8 cellular contexts compared by ENCODE assay signal in the genomic region with DNA sequence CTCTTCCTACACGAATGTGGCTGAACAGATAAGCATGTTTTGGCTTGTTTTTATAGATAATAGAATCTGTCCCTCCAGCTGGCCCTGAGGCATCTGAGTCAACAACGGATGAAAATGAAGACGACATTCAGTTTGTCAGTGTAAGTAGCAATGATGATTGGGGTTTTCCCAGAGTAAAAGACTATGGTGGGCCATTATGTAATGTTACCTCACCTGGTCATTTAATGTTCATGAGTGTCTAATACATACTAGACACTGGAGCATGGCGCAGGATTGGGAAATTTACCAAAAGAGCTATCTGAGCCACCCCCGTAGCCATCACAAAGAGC. TPM values are rescaled to one million over a fixed set of nuclear protein-coding genes. Genes with fewer than 3 reads are reported as not detected.
A peak's percentile ranks its signal among the peaks of the same experiment; 100 is the strongest.
DNase-seq lines count a peak whose midpoint lies in the region; ATAC-seq and TF ChIP-seq lines count a peak whose summit lies in the region.
"Not testable (repeated sequence)": the region's sequence is repeated elsewhere in the genome, so short reads cannot be mapped to it uniquely, and the experiment has no call there.

No MANE protein-coding gene starts in this region.

- H3K79me2 ChIP-seq in DND-41 (ENCODE audit: insufficient read depth, low read length): peaks cover 47% of the 10 kb centered on the region

- H3K27ac Mint-ChIP-seq in activated naive CD4-positive, alpha-beta T cell treated with anti-CD3 and anti-CD28 coated beads, Interleukin-2, amount 50 U/mL, for 72 hours; natural killer cell: not testable (repeated sequence)

- not testable (repeated sequence) for H3K4me3 ChIP-seq in DND-41 (ENCODE audit: low read depth in 1 of 2, low read length in 2 of 2)

- not testable (repeated sequence) for H3K27ac ChIP-seq in DND-41 (ENCODE audit: low read length)

- not testable (repeated sequence) for TF ChIP-seq CTCF in DND-41 (IDR thresholded peaks at IDR 0.05; ENCODE audit: borderline replicate concordance, extremely low read depth, low read length, poor library complexity, severe bottlenecking); natural killer cell (IDR thresholded peaks at IDR 0.05)

- intact Hi-C loops in natural killer cell (cut with micrococcal nuclease): loop anchor here (2.0 to 5.0 kb wide), 3 partner anchors 42 to 175 kb away; partner anchors contain the start of genes BAG2 and RAB23

- peaks cover 13% of the 10 kb centered on the region; the same call in 1 of the 2 replicates for H4K20me1 ChIP-seq in DND-41 (ENCODE audit: insufficient read depth, low read length)

- H2AFZ ChIP-seq in DND-41 (ENCODE audit: low read depth, low read length): not testable (repeated sequence)

- peaks cover 30 to 33% of the 10 kb centered on the region in 2 donors for H3K4me1 Mint-ChIP-seq in natural killer cell

- H3K36me3 Mint-ChIP-seq in activated naive CD4-positive, alpha-beta T cell treated with anti-CD3 and anti-CD28 coated beads, Interleukin-2, amount 50 U/mL, for 72 hours: peaks cover 9 to 30% of the 10 kb centered on the region in 2 donors
- not testable (repeated sequence) for H3K36me3 Mint-ChIP-seq in natural killer cell

- H3K4me2 ChIP-seq in DND-41 (ENCODE audit: insufficient read depth, low read length): not testable (repeated sequence)

- DNase-seq in DND-41; activated naive CD4-positive, alpha-beta T cell treated with anti-CD3 and anti-CD28 coated beads, Interleukin-2, amount 50 U/mL, for 72 hours (ENCODE audit: low spot score in 2 of 2); natural killer cell: not testable (repeated sequence)

- not testable (repeated sequence) for H3K4me3 Mint-ChIP-seq in natural killer cell

- H3K27me3 ChIP-seq in DND-41 (ENCODE audit: insufficient read depth, low read length, poor library complexity): not testable (repeated sequence)

- not testable (repeated sequence) for H3K27me3 Mint-ChIP-seq in natural killer cell (ENCODE audit: low read depth in 2 of 2)

- peaks cover 29% of the 10 kb centered on the region for H3K4me1 ChIP-seq in DND-41 (ENCODE audit: insufficient read depth, low read length)

- H3K9ac ChIP-seq in DND-41 (ENCODE audit: low read depth, low read length): not testable (repeated sequence)

- not testable (repeated sequence) for H3K9me3 Mint-ChIP-seq in activated naive CD4-positive, alpha-beta T cell treated with anti-CD3 and anti-CD28 coated beads, Interleukin-2, amount 50 U/mL, for 72 hours; natural killer cell

- H3K9me3 ChIP-seq in DND-41 (ENCODE audit: insufficient read depth, low read length, severe bottlenecking): not testable (repeated sequence)

- peaks cover 41% of the 10 kb centered on the region for H3K36me3 ChIP-seq in DND-41 (ENCODE audit: insufficient read depth, low read length)

- peak; percentile 11 for ATAC-seq in DND-41 (ENCODE audit: insufficient read depth, low read depth)
- peak; percentile 23 for ATAC-seq in GM18909 (IDR thresholded peaks at IDR 0.05; ENCODE audit: poor library complexity, unreplicated experiment)
- ATAC-seq in GM21381 (IDR thresholded peaks at IDR 0.05; ENCODE audit: unreplicated experiment): peak; percentile 17
- ATAC-seq in HG02642 (IDR thresholded peaks at IDR 0.05; ENCODE audit: poor library complexity, unreplicated experiment): peak; percentile 24
- peak; percentile 7 for ATAC-seq in HG03066 (IDR thresholded peaks at IDR 0.05; ENCODE audit: low read depth, unreplicated experiment)
- ATAC-seq in HG03521 (IDR thresholded peaks at IDR 0.05; ENCODE audit: unreplicated experiment): peak; percentile 18
- peak; percentile 11 to 19 for ATAC-seq in activated naive CD4-positive, alpha-beta T cell treated with anti-CD3 and anti-CD28 coated beads, Interleukin-2, amount 50 U/mL, for 72 hours
- ATAC-seq in natural killer cell: peak; percentile 54 to 67 (median 55)

RNA-seq across cellular contexts. Expression of gene KIAA1586, which starts 0.7 kb away (rescaled TPM):
- 10 to 100 TPM in 1 of 2 donors, 1 to 10 TPM in 1; 8.5 to 21.3 TPM for total RNA-seq in activated naive CD4-positive, alpha-beta T cell treated with anti-CD3 and anti-CD28 coated beads, Interleukin-2, amount 50 U/mL, for 72 hours
- 10 to 100 TPM; 11.2 to 14.2 (median 12.3) TPM for total RNA-seq in natural killer cell

RNA-seq across cellular contexts. Expression of gene ZNF451, which starts 42.8 kb away (rescaled TPM):
- 10 to 100 TPM; 50.8 to 64.7 TPM for total RNA-seq in activated naive CD4-positive, alpha-beta T cell treated with anti-CD3 and anti-CD28 coated beads, Interleukin-2, amount 50 U/mL, for 72 hours
- total RNA-seq in natural killer cell: 100 to 1,000 TPM; 121 to 131 (median 122) TPM
